In the genomic region with DNA sequence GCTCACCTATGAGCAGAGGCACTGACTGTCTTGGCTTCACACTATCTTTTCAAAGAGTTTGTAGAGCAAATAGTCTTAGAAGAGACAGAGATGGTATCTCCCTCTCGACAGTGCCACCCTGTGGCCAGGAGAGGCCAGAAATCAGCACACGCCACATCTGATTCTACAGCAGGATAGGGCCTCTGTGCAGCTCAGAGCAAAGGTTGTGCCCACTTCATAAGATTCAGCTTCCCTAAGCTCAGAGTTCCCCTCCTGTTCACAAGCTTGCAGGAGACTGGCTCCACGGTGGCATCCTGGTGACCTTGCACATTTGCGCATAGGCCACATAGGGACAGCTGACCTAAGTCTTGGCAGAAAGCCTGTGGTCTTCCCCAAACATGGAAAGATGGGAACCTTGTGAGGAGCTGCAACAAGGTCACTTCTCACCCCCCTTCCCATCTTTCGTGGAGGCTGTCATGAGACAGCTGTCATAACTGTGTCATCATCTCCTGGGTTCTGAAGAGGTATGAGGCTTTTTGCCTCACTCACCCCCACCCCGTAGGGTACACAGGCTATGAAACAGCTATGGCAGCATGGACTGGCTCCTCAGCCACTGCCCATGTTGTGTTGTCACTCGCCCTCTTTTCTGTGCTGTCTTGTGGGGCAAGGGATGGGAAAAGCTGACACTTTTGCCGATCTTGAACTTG, we compare ENCODE assay signal across 8 cellular contexts. TPM values are rescaled to one million over a fixed set of nuclear protein-coding genes. Genes with fewer than 3 reads are reported as not detected.
DNase-seq lines count a peak whose midpoint lies in the region; ATAC-seq lines count a peak whose summit lies in the region.

No MANE protein-coding gene starts in this region.

- no peak overlapping the region for H3K4me3 Mint-ChIP-seq in activated CD4-positive, alpha-beta memory T cell treated with anti-CD3 and anti-CD28 coated beads, Interleukin-2, amount 10 ng/mL, durations not matched to agents 7 days and 5 days
- no peak overlapping the region for H3K4me3 Mint-ChIP-seq in effector memory CD8-positive, alpha-beta T cell

- H3K9me3 Mint-ChIP-seq in activated CD4-positive, alpha-beta memory T cell treated with anti-CD3 and anti-CD28 coated beads, Interleukin-2, amount 10 ng/mL, durations not matched to agents 7 days and 5 days: no peaks in the 10 kb centered on the region
- no peaks in the 10 kb centered on the region for H3K9me3 Mint-ChIP-seq in effector memory CD8-positive, alpha-beta T cell

- no peaks in the 10 kb centered on the region for H3K36me3 Mint-ChIP-seq in activated CD4-positive, alpha-beta memory T cell treated with anti-CD3 and anti-CD28 coated beads, Interleukin-2, amount 10 ng/mL, durations not matched to agents 7 days and 5 days (ENCODE audit: low read depth)
- peaks cover 3% of the 10 kb centered on the region for H3K36me3 Mint-ChIP-seq in effector memory CD8-positive, alpha-beta T cell (ENCODE audit: insufficient read depth)

- H3K36me3 ChIP-seq in BLaER1: no peaks in the 10 kb centered on the region

- no peaks in the 10 kb centered on the region for H3K27me3 ChIP-seq in BLaER1

- DNase-seq in NCI-H460 (ENCODE audit: extremely low read depth, low read depth) (peak; percentile 61), midbrain (lab: John Stamatoyannopoulos, UW) (peak; percentile 36)
- peak; percentile 81 for DNase-seq in activated CD4-positive, alpha-beta memory T cell treated with anti-CD3 and anti-CD28 coated beads, Interleukin-2, amount 10 ng/mL, durations not matched to agents 7 days and 5 days
- DNase-seq in effector memory CD8-positive, alpha-beta T cell: peak; percentile 66 to 70 (median 67)
- peak; percentile 81 for DNase-seq in stimulated activated CD8-positive, alpha-beta memory T cell treated with anti-CD3 and anti-CD28 coated beads, Interleukin-4, amount 100 ng/mL, for 48 hours

- H3K27ac Mint-ChIP-seq in activated CD4-positive, alpha-beta memory T cell treated with anti-CD3 and anti-CD28 coated beads, Interleukin-2, amount 10 ng/mL, durations not matched to agents 7 days and 5 days: no peak overlapping the region
- H3K27ac Mint-ChIP-seq in effector memory CD8-positive, alpha-beta T cell: no peak overlapping the region

- peak; percentile 69 for ATAC-seq in GM19351 (IDR thresholded peaks at IDR 0.05; ENCODE audit: unreplicated experiment)
- peak; percentile 89 for ATAC-seq in effector memory CD8-positive, alpha-beta T cell (replicated peaks)
- ATAC-seq in GM18517 (IDR thresholded peaks at IDR 0.05; ENCODE audit: unreplicated experiment): no peak

- peaks cover 7% of the 10 kb centered on the region for H3K4me1 Mint-ChIP-seq in activated CD4-positive, alpha-beta memory T cell treated with anti-CD3 and anti-CD28 coated beads, Interleukin-2, amount 10 ng/mL, durations not matched to agents 7 days and 5 days
- H3K4me1 Mint-ChIP-seq in effector memory CD8-positive, alpha-beta T cell (ENCODE audit: low read depth in 2 of 2): peaks cover 19 to 21% of the 10 kb centered on the region in 2 donors

- H3K4me1 ChIP-seq in BLaER1: peaks cover 34% of the 10 kb centered on the region

- no peak overlapping the region for H3K4me2 ChIP-seq in BLaER1

- H3K27ac ChIP-seq in BLaER1: peak overlapping the region; percentile 6; the same call in 1 of the 2 replicates

- peaks cover 5% of the 10 kb centered on the region for H3K9me3 ChIP-seq in BLaER1

- POLR2A ChIA-PET in activated CD4-positive, alpha-beta memory T cell treated with anti-CD3 and anti-CD28 coated beads, Interleukin-2, amount 10 ng/mL, durations not matched to agents 7 days and 5 days (lab: Charles Lee): interaction anchor here (0.7 to 2.3 kb wide), 4 partner anchors 16 to 116 kb away, joined by 3 to 10 read pairs (median 4); no protein-coding TSS in a partner anchor

- CTCF ChIA-PET in activated CD4-positive, alpha-beta memory T cell treated with anti-CD3 and anti-CD28 coated beads, Interleukin-2, amount 10 ng/mL, durations not matched to agents 7 days and 5 days (lab: Charles Lee): interaction anchor here (0.5 to 7.3 kb wide), 46 partner anchors 7 to 322 kb away, joined by 3 to 300 read pairs (median 4); a partner anchor contains a TSS

- no peak overlapping the region for H3K4me3 ChIP-seq in BLaER1

- H3K27me3 Mint-ChIP-seq in activated CD4-positive, alpha-beta memory T cell treated with anti-CD3 and anti-CD28 coated beads, Interleukin-2, amount 10 ng/mL, durations not matched to agents 7 days and 5 days: no peaks in the 10 kb centered on the region
- H3K27me3 Mint-ChIP-seq in effector memory CD8-positive, alpha-beta T cell: no peaks in the 10 kb centered on the region

- no peaks in the 10 kb centered on the region for H4K20me1 ChIP-seq in BLaER1

- no peak overlapping the region for H3K9ac ChIP-seq in BLaER1

RNA-seq across cellular contexts. Expression of a gene that starts 3.0 kb away (rescaled TPM):
- total RNA-seq in NCI-H460 (2014; rRNA removed; shearing (Covaris generic)): not detected in 2 replicates
- polyA plus RNA-seq in NCI-H460 (2014; cell fraction: nucleus; rRNA removed): not detected in 2 replicates
- not detected for total RNA-seq in activated CD4-positive, alpha-beta memory T cell treated with anti-CD3 and anti-CD28 coated beads, Interleukin-2, amount 10 ng/mL, durations not matched to agents 7 days and 5 days
